ENCODE assay signal across 10 cellular contexts in the genomic region with DNA sequence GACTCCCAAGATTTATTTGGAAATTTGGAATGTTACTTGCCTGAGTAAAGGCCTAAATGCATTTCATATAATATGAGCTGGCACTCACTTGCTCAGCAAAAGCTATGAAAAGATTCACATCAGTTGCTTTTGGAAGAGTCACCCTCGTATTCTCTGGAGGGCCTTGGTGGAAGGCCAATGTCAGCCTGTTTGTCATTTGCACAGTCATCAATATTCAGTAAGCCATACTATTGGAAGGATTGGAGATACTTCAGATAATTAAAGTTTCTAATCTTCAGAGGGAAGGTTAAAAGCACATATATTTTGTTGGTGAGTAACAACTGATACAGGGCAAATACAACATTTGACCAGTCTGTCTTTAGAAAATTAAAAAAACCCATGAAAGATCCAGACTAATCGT. TPM values are rescaled to one million over a fixed set of nuclear protein-coding genes. Genes with fewer than 3 reads are reported as not detected.
"Had no signal": no experiment of that assay in that cellular context is flagged by ENCODE, and none has a peak within 500 bp of the region (broad histone marks: within the 10 kb centered on the region; RNA-seq: fewer than 3 reads in every experiment).

No MANE protein-coding gene starts in this region.

- H3K27ac Mint-ChIP-seq: GM23338, H9, HFFc6 had no signal

- H3K4me2 ChIP-seq: GM23338 had no signal

- DNase-seq: GM23248, GOT3, H7, H9, HCEC 1CT, HFFc6 had no signal

- H3K9me3 ChIP-seq: HAP-1 had no signal

- H3K36me3 ChIP-seq: HAP-1 had no signal

- H3K9me3 Mint-ChIP-seq: GM23338 had no signal

- H3K27ac ChIP-seq: GM23248 had no signal

- H3K4me3 ChIP-seq: GM23248, GM23338, HAP-1 had no signal

- ATAC-seq: GM23338, HCT116 had no signal

- H3K9ac ChIP-seq: GM23248 had no signal

- FAIRE-seq: H54 had no signal

- H3K4me3 Mint-ChIP-seq: GM23338, H9, HFFc6 had no signal

- H3K4me1 ChIP-seq: HAP-1 had no signal

- H2AFZ ChIP-seq: GM23248, GM23338 had no signal

RNA-seq across cellular contexts. Expression of gene VCX3A, which starts 36.6 kb away (rescaled TPM):
- total RNA-seq: GM23248, GM23338, HFFc6 had no signal
- polyA plus RNA-seq: GM23248 had no signal
